10 cellular contexts compared by ENCODE assay signal in the genomic region with DNA sequence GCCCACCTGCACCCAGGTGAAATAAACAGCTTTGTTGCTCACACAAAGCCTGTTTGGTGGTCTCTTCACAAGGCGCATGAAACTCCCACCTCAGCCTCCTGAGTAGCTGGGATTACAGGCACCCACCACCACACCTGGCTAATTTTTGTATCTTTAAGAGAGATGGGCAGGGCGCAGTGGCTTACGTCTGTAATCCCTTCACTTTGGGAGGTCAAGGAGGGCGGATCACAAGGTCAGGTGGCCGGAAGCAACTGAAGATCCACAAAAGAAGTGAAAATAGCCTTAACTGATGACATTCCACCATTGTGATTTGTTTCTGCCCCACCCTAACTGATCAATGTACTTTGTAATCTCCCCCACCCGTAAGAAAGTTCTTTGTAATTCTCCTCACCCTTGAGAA. TPM values are rescaled to one million over a fixed set of nuclear protein-coding genes. Genes with fewer than 3 reads are reported as not detected.
"Had no signal": no experiment of that assay in that cellular context is flagged by ENCODE, and none has a peak within 500 bp of the region (broad histone marks: within the 10 kb centered on the region; RNA-seq: fewer than 3 reads in every experiment).

No MANE protein-coding gene starts in this region.

RNA-seq across cellular contexts. Expression of a gene that starts 15.3 kb away (rescaled TPM):
- total RNA-seq: kidney; left colon; left lobe of liver; lung microvascular endothelial cell; mesenteric fat pad; mononuclear cell; naive thymus-derived CD4-positive, alpha-beta T cell had no signal
- polyA plus RNA-seq: immature natural killer cell; mammary epithelial cell; naive thymus-derived CD4-positive, alpha-beta T cell; naive thymus-derived CD8-positive, alpha-beta T cell had no signal
